ENCODE assay signal across 8 cellular contexts in the genomic region with DNA sequence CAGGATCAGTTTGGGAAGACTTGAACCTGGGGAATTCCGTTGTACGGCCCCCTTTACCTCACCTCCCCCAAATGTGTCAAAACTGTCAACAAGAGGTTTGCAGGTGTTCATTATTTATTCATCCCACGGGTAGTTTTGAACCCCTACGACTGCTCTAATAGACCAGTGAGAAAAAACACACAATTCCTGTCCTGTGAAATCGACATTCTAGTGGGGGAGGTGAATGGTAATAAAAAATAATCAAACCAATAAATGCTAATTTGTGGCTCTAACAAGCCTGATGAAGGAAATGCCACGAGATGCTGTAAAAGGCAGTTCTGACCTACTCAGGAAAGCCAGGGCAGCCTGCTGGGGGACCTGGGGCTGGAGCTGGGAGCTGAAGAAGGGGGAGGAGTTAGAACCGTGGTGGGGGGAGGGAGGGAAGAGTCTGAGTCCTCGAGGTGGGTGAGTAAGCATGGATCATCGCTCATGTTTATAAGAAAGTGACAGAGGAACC. TPM values are rescaled to one million over a fixed set of nuclear protein-coding genes. Genes with fewer than 3 reads are reported as not detected.
DNase-seq lines count a peak whose midpoint lies in the region; ATAC-seq lines count a peak whose summit lies in the region.

No MANE protein-coding gene starts in this region.

- peaks cover 31% of the 10 kb centered on the region for H3K36me3 ChIP-seq in adipocyte (ENCODE audit: control insufficient read depth, insufficient read depth, low read length, severe bottlenecking)
- H3K36me3 ChIP-seq in thymus (ENCODE audit: control insufficient read depth, insufficient read depth): peaks cover 31% of the 10 kb centered on the region

- ATAC-seq in activated CD4-positive, alpha-beta T cell treated with anti-CD3 and anti-CD28 coated beads for 36 hours: no peak
- ATAC-seq in GM21423 (IDR thresholded peaks at IDR 0.05; ENCODE audit: unreplicated experiment) (no peak), HG03045 (IDR thresholded peaks at IDR 0.05; ENCODE audit: unreplicated experiment) (no peak)

- H3K27me3 Mint-ChIP-seq in activated CD4-positive, alpha-beta T cell treated with anti-CD3 and anti-CD28 coated beads for 36 hours: no peaks in the 10 kb centered on the region

- H3K27me3 ChIP-seq in adipocyte (replicated peaks; ENCODE audit: control insufficient read depth, insufficient read depth, low read length) (no peaks in the 10 kb centered on the region), layer of hippocampus (ENCODE audit: control insufficient read depth, insufficient read depth, low read length) (no peaks in the 10 kb centered on the region), thymus (ENCODE audit: control insufficient read depth, insufficient read depth) (no peaks in the 10 kb centered on the region)

- no peaks in the 10 kb centered on the region for H3K9me3 ChIP-seq in adipocyte (ENCODE audit: control insufficient read depth, low read length)
- no peaks in the 10 kb centered on the region for H3K9me3 ChIP-seq in thymus (ENCODE audit: control insufficient read depth)

- H3K4me1 ChIP-seq in adipocyte (ENCODE audit: control insufficient read depth, insufficient read depth, low read length) (peaks cover 35% of the 10 kb centered on the region), thymus (ENCODE audit: control insufficient read depth, insufficient read depth, low read length) (peaks cover 19% of the 10 kb centered on the region)

- peak overlapping the region; percentile 85 for H3K9ac ChIP-seq in adipocyte (ENCODE audit: low read length)

- DNase-seq in activated CD4-positive, alpha-beta T cell treated with anti-CD3 and anti-CD28 coated beads for 36 hours: no peak
- DNase-seq in activated CD4-positive, alpha-beta T cell treated with anti-CD3 and anti-CD28 coated beads for 1 hour: no peak
- DNase-seq in adipocyte (ENCODE audit: low read depth): no peak
- DNase-seq in stimulated activated CD4-positive, alpha-beta T cell treated with anti-CD3 and anti-CD28 coated beads, Interleukin-1b, Interleukin-23, amount 100 ng/mL, for 48 hours: no peak

- H3K4me3 Mint-ChIP-seq in activated CD4-positive, alpha-beta T cell treated with anti-CD3 and anti-CD28 coated beads for 36 hours: peak overlapping the region; percentile 96

- POLR2A ChIA-PET in activated CD4-positive, alpha-beta T cell treated with anti-CD3 and anti-CD28 coated beads for 36 hours (lab: Charles Lee): interaction anchor here (0.6 to 2.6 kb wide), 10 partner anchors 16 to 619 kb away, joined by 3 to 33 read pairs (median 4); a partner anchor contains a TSS

- peaks cover 37% of the 10 kb centered on the region for H3K4me1 Mint-ChIP-seq in activated CD4-positive, alpha-beta T cell treated with anti-CD3 and anti-CD28 coated beads for 36 hours

- intact Hi-C loops in activated CD4-positive, alpha-beta T cell treated with anti-CD3 and anti-CD28 coated beads for 36 hours (cut with DNase I, micrococcal nuclease): loop anchor here (1.0 to 5.0 kb wide), 19 partner anchors 16 to 991 kb away; a partner anchor contains a TSS

- no peaks in the 10 kb centered on the region for H3K9me3 Mint-ChIP-seq in activated CD4-positive, alpha-beta T cell treated with anti-CD3 and anti-CD28 coated beads for 36 hours (ENCODE audit: low read depth)

- peak overlapping the region; percentile 93 for H3K27ac Mint-ChIP-seq in activated CD4-positive, alpha-beta T cell treated with anti-CD3 and anti-CD28 coated beads for 36 hours

- CTCF ChIA-PET in activated CD4-positive, alpha-beta T cell treated with anti-CD3 and anti-CD28 coated beads for 36 hours (lab: Charles Lee): interaction anchor here (0.8 to 15.5 kb wide), 20 partner anchors 8 to 281 kb away, joined by 3 to 257 read pairs (median 4); a partner anchor contains a TSS

- H3K4me3 ChIP-seq in adipocyte (ENCODE audit: low read length) (peak overlapping the region; percentile 74), thymus (ENCODE audit: low read length) (peak overlapping the region; percentile 81)

- WGBS in thymus: 10% methylated on average over 9 of the region's 9 CpGs

- peaks cover 10% of the 10 kb centered on the region for H3K36me3 Mint-ChIP-seq in activated CD4-positive, alpha-beta T cell treated with anti-CD3 and anti-CD28 coated beads for 36 hours (ENCODE audit: low read depth)

- H3K27ac ChIP-seq in layer of hippocampus (ENCODE audit: low read depth, low read length): peak overlapping the region; percentile 100
- peak overlapping the region; percentile 99 for H3K27ac ChIP-seq in thymus (ENCODE audit: low read depth)

RNA-seq across cellular contexts. Expression of a gene that starts 0.5 kb away (rescaled TPM):
- 10 to 100 TPM; 51.8 to 62.8 TPM for total RNA-seq in activated CD4-positive, alpha-beta T cell treated with anti-CD3 and anti-CD28 coated beads for 36 hours
- polyA plus RNA-seq in thymus: 87.0 TPM

RNA-seq across cellular contexts. Expression of a gene that starts 25.0 kb away (rescaled TPM):
- 100 to 1,000 TPM; 210 to 369 TPM for total RNA-seq in activated CD4-positive, alpha-beta T cell treated with anti-CD3 and anti-CD28 coated beads for 36 hours
- 102 TPM for polyA plus RNA-seq in thymus

RNA-seq across cellular contexts. Expression of a gene that starts 25.7 kb away (rescaled TPM):
- not detected for total RNA-seq in activated CD4-positive, alpha-beta T cell treated with anti-CD3 and anti-CD28 coated beads for 36 hours
- 0.23 TPM for polyA plus RNA-seq in thymus

RNA-seq across cellular contexts. Expression of a gene that starts 30.5 kb away (rescaled TPM):
- under 1 TPM; 0.30 to 0.43 TPM for total RNA-seq in activated CD4-positive, alpha-beta T cell treated with anti-CD3 and anti-CD28 coated beads for 36 hours
- polyA plus RNA-seq in thymus: 0.41 TPM

RNA-seq across cellular contexts. Expression of a gene that starts 33.4 kb away (rescaled TPM):
- 10 to 100 TPM; 34.3 to 35.4 TPM for total RNA-seq in activated CD4-positive, alpha-beta T cell treated with anti-CD3 and anti-CD28 coated beads for 36 hours
- polyA plus RNA-seq in thymus: 55.1 TPM
